Comparison of ENCODE assay signal across 16 cellular contexts in genomic region chr12:68821357-68822188, GRCh38. TPM values are rescaled to one million over a fixed set of nuclear protein-coding genes. Genes with fewer than 3 reads are reported as not detected.
DNase-seq lines count a peak whose midpoint lies in the region; ATAC-seq and FAIRE-seq lines count a peak whose summit lies in the region.
"Had no signal": no experiment of that assay in that cellular context is flagged by ENCODE, and none has a peak within 500 bp of the region (broad histone marks: within the 10 kb centered on the region; RNA-seq: fewer than 3 reads in every experiment).

No MANE protein-coding gene starts in this region.

- CTCF ChIA-PET in activated CD8-positive, alpha-beta T cell treated with anti-CD3 and anti-CD28 coated beads, Interleukin-2, amount 10 ng/mL, durations not matched to agents 7 days and 5 days (lab: Charles Lee), result interaction anchor here (1.3 to 8.8 kb wide), 3 partner anchors 9 to 13 kb away, joined by 4 to 76 read pairs (median 12); partner anchors contain the start of gene MDM2

- peak; percentile 28 for ATAC-seq in activated CD8-positive, alpha-beta T cell treated with anti-CD3 and anti-CD28 coated beads, Interleukin-2, amount 10 ng/mL, durations not matched to agents 7 days and 5 days
- peak; percentile 26 for ATAC-seq in left lobe of liver
- ATAC-seq in HG03139 (IDR thresholded peaks at IDR 0.05; ENCODE audit: unreplicated experiment), result no peak
- no peak for ATAC-seq in HG02678 (IDR thresholded peaks at IDR 0.05; ENCODE audit: unreplicated experiment)
- no peak for ATAC-seq in HG02763 (IDR thresholded peaks at IDR 0.05; ENCODE audit: unreplicated experiment)

- peak overlapping the region; percentile 58 for H3K27ac Mint-ChIP-seq in activated CD8-positive, alpha-beta T cell treated with anti-CD3 and anti-CD28 coated beads, Interleukin-2, amount 10 ng/mL, durations not matched to agents 7 days and 5 days

- H3K9ac ChIP-seq in BLaER1 treated with 17β-estradiol and CSF1 and Interleukin-3, amounts not matched to agents 10 nM and 100 nM, result peak overlapping the region in 8 of 11 experiments; percentile 18 to 50 (median 42); a peak in 13 of 22 replicates

- peak overlapping the region in 10 of 11 experiments; percentile 3 to 61 (median 35); a peak in 14 of 22 replicates for H3K27ac ChIP-seq in BLaER1 treated with 17β-estradiol and CSF1 and Interleukin-3, amounts not matched to agents 10 nM and 100 nM
- H3K27ac ChIP-seq: C4-2B, epithelial cell of prostate, Peyer's patch had no signal

- H3K4me1 ChIP-seq in BLaER1 treated with 17β-estradiol and CSF1 and Interleukin-3, amounts not matched to agents 10 nM and 100 nM, result peaks cover 51 to 81% (median 55%) of the 10 kb centered on the region in 10 experiments
- H3K4me1 ChIP-seq: Peyer's patch had no signal

- H3K36me3 ChIP-seq in BLaER1 treated with 17β-estradiol and CSF1 and Interleukin-3, amounts not matched to agents 10 nM and 100 nM, result peaks cover 94 to 100% (median 96%) of the 10 kb centered on the region in 11 experiments

- DNase-seq in GM18507 (ENCODE audit: extremely low spot score, insufficient read length, low read depth) (no peak), left lobe of liver (ENCODE audit: low spot score) (no peak), NCI-H226 (no peak)
- no peak for DNase-seq in activated CD8-positive, alpha-beta T cell treated with anti-CD3 and anti-CD28 coated beads, Interleukin-2, amount 10 ng/mL, durations not matched to agents 7 days and 5 days
- DNase-seq: activated CD4-positive, alpha-beta T cell treated with anti-CD3 and anti-CD28 coated beads, Interleukin-2, amount 50 U/mL, for 4 hours; cerebellar nuclear complex; KG1; NCI-H1436; NCI-H510A; Peyer's patch had no signal

- no peaks in the 10 kb centered on the region for H3K9me3 ChIP-seq in BLaER1 treated with 17β-estradiol and CSF1 and Interleukin-3, amounts not matched to agents 10 nM and 100 nM (replicated peaks in 1 of 11)
- H3K9me3 ChIP-seq: Peyer's patch had no signal

- peaks cover 30% of the 10 kb centered on the region for H3K4me1 Mint-ChIP-seq in activated CD8-positive, alpha-beta T cell treated with anti-CD3 and anti-CD28 coated beads, Interleukin-2, amount 10 ng/mL, durations not matched to agents 7 days and 5 days (ENCODE audit: low read depth)

- H3K4me3 ChIP-seq in BLaER1 treated with 17β-estradiol and CSF1 and Interleukin-3, amounts not matched to agents 10 nM and 100 nM, result 0 out of 20 replicates have a peak overlapping the region, but pooled peaks of 1 of the 10 experiments have one; percentile 4
- H3K4me3 ChIP-seq: Peyer's patch had no signal

- H3K4me3 Mint-ChIP-seq in activated CD8-positive, alpha-beta T cell treated with anti-CD3 and anti-CD28 coated beads, Interleukin-2, amount 10 ng/mL, durations not matched to agents 7 days and 5 days, result no peak overlapping the region

- H3K36me3 Mint-ChIP-seq in activated CD8-positive, alpha-beta T cell treated with anti-CD3 and anti-CD28 coated beads, Interleukin-2, amount 10 ng/mL, durations not matched to agents 7 days and 5 days (ENCODE audit: low read depth), result peaks cover 69% of the 10 kb centered on the region

- H4K20me1 ChIP-seq in BLaER1 treated with 17β-estradiol and CSF1 and Interleukin-3, amounts not matched to agents 10 nM and 100 nM, result peaks cover 89 to 100% (median 98%) of the 10 kb centered on the region in 11 experiments

- peak; percentile 31 for FAIRE-seq in GM18507 (lab: Jason Lieb, UNC)

- no peaks in the 10 kb centered on the region for H3K9me3 Mint-ChIP-seq in activated CD8-positive, alpha-beta T cell treated with anti-CD3 and anti-CD28 coated beads, Interleukin-2, amount 10 ng/mL, durations not matched to agents 7 days and 5 days (ENCODE audit: insufficient read depth)

- POLR2A ChIA-PET in activated CD8-positive, alpha-beta T cell treated with anti-CD3 and anti-CD28 coated beads, Interleukin-2, amount 10 ng/mL, durations not matched to agents 7 days and 5 days (lab: Charles Lee), result interaction anchor here (0.7 to 1.2 kb wide), 4 partner anchors 9 to 75 kb away, joined by 3 to 5 read pairs (median 4); no protein-coding TSS in a partner anchor

- no peaks in the 10 kb centered on the region for H3K27me3 ChIP-seq in BLaER1 treated with 17β-estradiol and CSF1 and Interleukin-3, amounts not matched to agents 10 nM and 100 nM
- H3K27me3 ChIP-seq: Peyer's patch had no signal

- H3K4me2 ChIP-seq in BLaER1 treated with 17β-estradiol and CSF1 and Interleukin-3, amounts not matched to agents 10 nM and 100 nM, result peak overlapping the region; percentile 26 to 82 (median 46); a peak in 20 of 22 replicates

- no peaks in the 10 kb centered on the region for H3K27me3 Mint-ChIP-seq in activated CD8-positive, alpha-beta T cell treated with anti-CD3 and anti-CD28 coated beads, Interleukin-2, amount 10 ng/mL, durations not matched to agents 7 days and 5 days (ENCODE audit: low read depth)

RNA-seq across cellular contexts. Expression of gene MDM2, which starts 13.6 kb away (rescaled TPM):
- 100 to 1,000 TPM; 213 to 234 TPM for total RNA-seq in activated CD8-positive, alpha-beta T cell treated with anti-CD3 and anti-CD28 coated beads, Interleukin-2, amount 10 ng/mL, durations not matched to agents 7 days and 5 days
- total RNA-seq in left lobe of liver, result 49.2 TPM

Comparison
In these comparisons a context has a peak if more than half of its experiments do, and no peak if none do; other contexts are left out.
1. ATAC-seq: peak in activated CD8-positive, alpha-beta T cell treated with anti-CD3 and anti-CD28 coated beads, Interleukin-2, amount 10 ng/mL, durations not matched to agents 7 days and 5 days (single experiment) and left lobe of liver (single experiment); none in HG03139 (single experiment), HG02678 (single experiment) and HG02763 (single experiment).